ENCODE assay signal across 16 cellular contexts in genomic region chr6:167850792-167851191, GRCh38. TPM values are rescaled to one million over a fixed set of nuclear protein-coding genes. Genes with fewer than 3 reads are reported as not detected.
DNase-seq lines count a peak whose midpoint lies in the region; ATAC-seq and TF ChIP-seq lines count a peak whose summit lies in the region.
"Had no signal": no experiment of that assay in that cellular context is flagged by ENCODE, and none has a peak within 500 bp of the region (broad histone marks: within the 10 kb centered on the region; RNA-seq: fewer than 3 reads in every experiment).

No MANE protein-coding gene starts in this region.

- no peak overlapping the region for H3K4me3 ChIP-seq in KMS-11 (IDR thresholded peaks at IDR 0.05; ENCODE audit: insufficient read depth, low read depth, low read length)
- H3K4me3 ChIP-seq in lower lobe of right lung = no peak overlapping the region
- no peak overlapping the region for H3K4me3 ChIP-seq in upper lobe of left lung
- H3K4me3 ChIP-seq in dorsolateral prefrontal cortex = no peak overlapping the region

- H3K9ac ChIP-seq in KMS-11 = no peak overlapping the region

- no peak for TF ChIP-seq EP300 in upper lobe of left lung (IDR thresholded peaks at IDR 0.05)

- POLR2A ChIA-PET in MCF 10A (lab: Yijun Ruan, JAX) = interaction anchor here (12.0 kb wide), 1 partner anchor 19 kb away, joined by 249 read pairs; the partner anchor contains the start of gene AFDN

- H3K27me3 Mint-ChIP-seq in MCF 10A (ENCODE audit: insufficient read depth, unreplicated experiment) = no peaks in the 10 kb centered on the region

- H3K36me3 Mint-ChIP-seq in MCF 10A (ENCODE audit: insufficient read depth, unreplicated experiment) = no peaks in the 10 kb centered on the region

- peaks cover 49% of the 10 kb centered on the region for H3K4me1 Mint-ChIP-seq in MCF 10A (ENCODE audit: insufficient read depth, unreplicated experiment)
- H3K4me1 Mint-ChIP-seq: activated CD4-positive, alpha-beta T cell treated with anti-CD3 and anti-CD28 coated beads, Interleukin-2, amount 10 ng/mL, durations not matched to agents 7 days and 5 days; activated naive CD8-positive, alpha-beta T cell treated with anti-CD3 and anti-CD28 coated beads, Interleukin-2, amount 50 U/mL, for 24 hours had no signal

- no peaks in the 10 kb centered on the region for H3K9me3 Mint-ChIP-seq in MCF 10A (ENCODE audit: unreplicated experiment)
- H3K9me3 Mint-ChIP-seq: activated CD4-positive, alpha-beta T cell treated with anti-CD3 and anti-CD28 coated beads, Interleukin-2, amount 10 ng/mL, durations not matched to agents 7 days and 5 days; activated naive CD8-positive, alpha-beta T cell treated with anti-CD3 and anti-CD28 coated beads, Interleukin-2, amount 50 U/mL, for 24 hours; dendritic cell treated with granulocyte-macrophage colony-stimulating factor and Interleukin-4, amounts not matched to agents 40 ng/mL and 50 ng/mL, for 4 days had no signal

- H3K4me3 Mint-ChIP-seq in MCF 10A (ENCODE audit: unreplicated experiment) = no peak overlapping the region
- H3K4me3 Mint-ChIP-seq: activated CD4-positive, alpha-beta T cell treated with anti-CD3 and anti-CD28 coated beads, Interleukin-2, amount 10 ng/mL, durations not matched to agents 7 days and 5 days; activated naive CD8-positive, alpha-beta T cell treated with anti-CD3 and anti-CD28 coated beads, Interleukin-2, amount 50 U/mL, for 24 hours; dendritic cell treated with granulocyte-macrophage colony-stimulating factor and Interleukin-4, amounts not matched to agents 40 ng/mL and 50 ng/mL, for 4 days had no signal

- peak overlapping the region; percentile 90 for H3K27ac Mint-ChIP-seq in MCF 10A (ENCODE audit: low read depth, unreplicated experiment)
- H3K27ac Mint-ChIP-seq: activated CD4-positive, alpha-beta T cell treated with anti-CD3 and anti-CD28 coated beads, Interleukin-2, amount 10 ng/mL, durations not matched to agents 7 days and 5 days; activated naive CD8-positive, alpha-beta T cell treated with anti-CD3 and anti-CD28 coated beads, Interleukin-2, amount 50 U/mL, for 24 hours; dendritic cell treated with granulocyte-macrophage colony-stimulating factor and Interleukin-4, amounts not matched to agents 40 ng/mL and 50 ng/mL, for 4 days had no signal

- H2AFZ ChIP-seq in KMS-11 (ENCODE audit: low read depth) = no peak overlapping the region

- peak overlapping the region; percentile 65 for H3K4me2 ChIP-seq in KMS-11

- DNase-seq in MCF 10A (ENCODE audit: unreplicated experiment) (no peak), lower lobe of right lung (no peak), upper lobe of left lung (no peak), middle frontal gyrus (ENCODE audit: extremely low spot score, low spot score) (no peak), SKM-1 (lab: John Stamatoyannopoulos, UW; ENCODE audit: unreplicated experiment) (no peak), dorsolateral prefrontal cortex (no peak)
- DNase-seq: activated CD4-positive, alpha-beta T cell treated with anti-CD3 and anti-CD28 coated beads, Interleukin-2, amount 10 ng/mL, durations not matched to agents 7 days and 5 days; activated naive CD8-positive, alpha-beta T cell treated with anti-CD3 and anti-CD28 coated beads, Interleukin-2, amount 50 U/mL, for 24 hours; AML-193; COR-L47; nucleus accumbens; retina; RPMI8226 had no signal

- CTCF ChIA-PET in MCF 10A (lab: Yijun Ruan, JAX) = no interaction called here

- H3K79me2 ChIP-seq in KMS-11 (ENCODE audit: insufficient read depth, low read depth) = peaks cover 63% of the 10 kb centered on the region

- peaks cover 64% of the 10 kb centered on the region for H3K4me1 ChIP-seq in KMS-11 (ENCODE audit: low read depth, poor library complexity, severe bottlenecking)
- H3K4me1 ChIP-seq in lower lobe of right lung = peaks cover 59% of the 10 kb centered on the region
- peaks cover 27 to 51% (median 42%) of the 10 kb centered on the region in 4 donors for H3K4me1 ChIP-seq in upper lobe of left lung

- WGBS in upper lobe of left lung, 2 donors = 76 to 83% methylated on average over 6 of the region's 6 CpGs

- no TSS peak for BruUV-seq in MCF 10A (replicated peaks; lab: Mats Ljungman, UMichigan)

- ATAC-seq in lower lobe of right lung (peak in 1 of 2 donors; percentile 36), upper lobe of left lung (ENCODE audit: low FRiP score in 2 of 2) (no peak)
- ATAC-seq: activated naive CD8-positive, alpha-beta T cell treated with anti-CD3 and anti-CD28 coated beads, Interleukin-2, amount 50 U/mL, for 24 hours had no signal

- no peaks in the 10 kb centered on the region for H3K9me3 ChIP-seq in lower lobe of right lung
- no peaks in the 10 kb centered on the region for H3K9me3 ChIP-seq in upper lobe of left lung

- H3K27me3 ChIP-seq in KMS-11 (ENCODE audit: insufficient read depth, low read depth) (no peaks in the 10 kb centered on the region), lower lobe of right lung (ENCODE audit: low read depth) (no peaks in the 10 kb centered on the region), upper lobe of left lung (no peaks in the 10 kb centered on the region), dorsolateral prefrontal cortex (no peaks in the 10 kb centered on the region)

- no peaks in the 10 kb centered on the region for H4K20me1 ChIP-seq in KMS-11 (ENCODE audit: insufficient read depth)

- H3K27ac ChIP-seq in KMS-11 = peak overlapping the region; percentile 73; the same call in 1 of the 2 replicates
- H3K27ac ChIP-seq in lower lobe of right lung = peak overlapping the region; percentile 63
- H3K27ac ChIP-seq in upper lobe of left lung = peak overlapping the region; percentile 63 to 73 (median 65)
- H3K27ac ChIP-seq in dorsolateral prefrontal cortex = no peak overlapping the region
- H3K27ac ChIP-seq: HL-60 had no signal

- TF ChIP-seq CTCF in KMS-11 (conservative IDR thresholded peaks at IDR 0.05; ENCODE audit: low read depth, low read length) (no peak), MCF 10A (IDR thresholded peaks at IDR 0.05; ENCODE audit: unreplicated experiment) (no peak), lower lobe of right lung (IDR thresholded peaks at IDR 0.05) (no peak), upper lobe of left lung (IDR thresholded peaks at IDR 0.05) (no peak), dorsolateral prefrontal cortex (IDR thresholded peaks at IDR 0.05 in 54 of 56, conservative IDR thresholded peaks at IDR 0.05 in 2 of 56; ENCODE audit: low read depth in 1 of 56, partially characterized antibody in 56 of 56) (no peak)

- TF ChIP-seq POLR2A in upper lobe of left lung (IDR thresholded peaks at IDR 0.05) = no peak

- intact Hi-C loops in MCF 10A (cut with micrococcal nuclease) (no loop called here), lower lobe of right lung (cut with DNase I) (no loop called here), dorsolateral prefrontal cortex (cut with DNase I) (no loop called here)

- H3K36me3 ChIP-seq in KMS-11 (ENCODE audit: insufficient read depth) = no peaks in the 10 kb centered on the region
- no peaks in the 10 kb centered on the region for H3K36me3 ChIP-seq in lower lobe of right lung
- no peaks in the 10 kb centered on the region for H3K36me3 ChIP-seq in upper lobe of left lung

RNA-seq across cellular contexts. Expression of gene AFDN, which starts 24.1 kb away (rescaled TPM):
- total RNA-seq in MCF 10A (2022) (115 and 124 TPM in 2 replicates), lower lobe of right lung (167 TPM), upper lobe of left lung (100 to 1,000 TPM; 149 to 517 (median 265) TPM), dorsolateral prefrontal cortex (100 to 1,000 TPM in 117 of 120 experiments, 10 to 100 TPM in 3; 83.8 to 184 (median 126) TPM)

Comparison
In these comparisons a context has a peak if more than half of its experiments do, and no peak if none do; other contexts are left out.
1. H3K27ac ChIP-seq: peak in KMS-11 (single experiment), lower lobe of right lung (single experiment) and upper lobe of left lung (4 of 4); none in dorsolateral prefrontal cortex (0 of 59).